ENCODE assay signal across 8 cellular contexts in the genomic region with DNA sequence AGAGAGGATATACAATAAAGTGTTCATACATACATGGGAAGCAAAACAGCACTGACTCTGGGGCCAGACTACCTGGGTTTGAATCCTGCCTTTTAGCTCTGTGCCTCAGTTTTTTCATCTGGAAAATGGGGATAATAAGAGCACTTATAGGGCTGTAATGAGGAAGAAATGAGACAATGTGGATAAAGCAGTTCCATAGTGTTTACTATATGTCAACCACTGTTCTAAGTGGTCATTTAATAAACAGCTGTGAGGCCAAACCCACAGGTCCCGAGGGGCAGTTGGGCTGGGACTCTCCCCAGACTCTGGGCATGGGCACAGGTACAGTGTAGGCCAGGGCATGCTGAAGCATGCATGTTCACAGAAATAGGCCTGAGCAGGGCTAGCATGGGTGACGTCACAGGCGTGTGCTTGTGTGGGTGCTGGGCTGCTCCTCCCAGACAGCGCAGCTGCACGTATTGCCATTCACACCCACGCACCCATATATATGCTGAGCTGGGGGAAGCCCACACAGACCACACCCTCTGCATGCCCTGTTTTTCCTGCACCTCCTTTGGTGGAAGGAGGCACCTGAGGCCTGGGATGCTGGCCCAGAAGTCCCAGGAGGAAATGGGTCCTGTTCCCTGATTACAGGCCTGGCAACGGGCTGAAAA. TPM values are rescaled to one million over a fixed set of nuclear protein-coding genes. Genes with fewer than 3 reads are reported as not detected.
DNase-seq lines count a peak whose midpoint lies in the region; ATAC-seq and TF ChIP-seq lines count a peak whose summit lies in the region.

No MANE protein-coding gene starts in this region.

- no peak overlapping the region for H2AK5ac ChIP-seq in mesenchymal stem cell (ENCODE audit: low read length, severe bottlenecking)

- no peak overlapping the region for H2BK15ac ChIP-seq in mesenchymal stem cell (ENCODE audit: low read depth, poor library complexity, severe bottlenecking)

- H3K4me3 ChIP-seq in skin epidermis: no peak overlapping the region
- H3K4me3 ChIP-seq in mesenchymal stem cell (ENCODE audit: insufficient read depth in 1 of 2, low read depth in 1 of 2, low read length in 2 of 2): no peak overlapping the region

- no peak overlapping the region for H4K91ac ChIP-seq in mesenchymal stem cell (ENCODE audit: low read length)

- H3K27ac ChIP-seq in skin epidermis (peak overlapping the region in 15 of 21 experiments; percentile 1 to 97 (median 67)), mesenchymal stem cell (ENCODE audit: low read length, poor library complexity, severe bottlenecking) (no peak overlapping the region)

- H3K27me3 Mint-ChIP-seq in WTC11 (ENCODE audit: low read depth): peaks cover 13% of the 10 kb centered on the region

- no peak overlapping the region for H3K4me2 ChIP-seq in mesenchymal stem cell (ENCODE audit: low read length, poor library complexity, severe bottlenecking)

- H2BK120ac ChIP-seq in mesenchymal stem cell (ENCODE audit: low read depth, low read length): no peak overlapping the region

- H2BK5ac ChIP-seq in mesenchymal stem cell (ENCODE audit: low read depth, low read length, poor library complexity, severe bottlenecking): no peak overlapping the region

- no peak overlapping the region for H4K8ac ChIP-seq in mesenchymal stem cell (ENCODE audit: low read length)

- WGBS in mesenchymal stem cell: 95% methylated on average over 7 of the region's 7 CpGs

- POLR2A ChIA-PET in WTC11 (lab: Charles Lee): no interaction called here

- H3K4me3 Mint-ChIP-seq in WTC11: no peak overlapping the region

- no peak overlapping the region for H2BK12ac ChIP-seq in mesenchymal stem cell (ENCODE audit: low read length in 2 of 2)

- peaks cover 5% of the 10 kb centered on the region for H3K36me3 Mint-ChIP-seq in WTC11

- H3K27ac Mint-ChIP-seq in WTC11: no peak overlapping the region

- H3K79me1 ChIP-seq in mesenchymal stem cell (replicated peaks; ENCODE audit: low read length, poor library complexity, severe bottlenecking): no peaks in the 10 kb centered on the region

- no peaks in the 10 kb centered on the region for H3K9me3 ChIP-seq in mesenchymal stem cell (ENCODE audit: control insufficient read depth, low read length)

- no peak overlapping the region for H3K9ac ChIP-seq in mesenchymal stem cell (ENCODE audit: low read length)

- no peak overlapping the region for H3K23ac ChIP-seq in mesenchymal stem cell (ENCODE audit: low read length in 2 of 2)

- H3K4me1 ChIP-seq in mesenchymal stem cell (ENCODE audit: control insufficient read depth, insufficient read depth, low read depth, low read length): peaks cover 13% of the 10 kb centered on the region

- peak; percentile 33 for ATAC-seq in GM18909 (IDR thresholded peaks at IDR 0.05; ENCODE audit: poor library complexity, unreplicated experiment)
- peak; percentile 33 for ATAC-seq in HG03196 (IDR thresholded peaks at IDR 0.05; ENCODE audit: unreplicated experiment)
- ATAC-seq in WTC11: no peak

- no peak overlapping the region for H3K4ac ChIP-seq in mesenchymal stem cell (ENCODE audit: low read depth in 1 of 2, low read length in 2 of 2)

- TF ChIP-seq CTCF in WTC11 (IDR thresholded peaks at IDR 0.05): no peak

- H3K9me3 Mint-ChIP-seq in WTC11: no peaks in the 10 kb centered on the region; the same call in 1 of the 2 replicates

- no peak overlapping the region for H3K18ac ChIP-seq in mesenchymal stem cell (ENCODE audit: low read depth in 1 of 2, low read length in 2 of 2)

- DNase-seq in activated CD8-positive, alpha-beta memory T cell treated with anti-CD3 and anti-CD28 coated beads, Interleukin-2, amount 50 U/mL, for 48 hours: peak; percentile 69
- DNase-seq in NCI-H1694 (lab: John Stamatoyannopoulos, UW) (no peak), mesenchymal stem cell (no peak), kidney glomerular epithelial cell (lab: John Stamatoyannopoulos, UW) (no peak), WTC11 (ENCODE audit: low spot score) (no peak)

- H3K27me3 ChIP-seq in mesenchymal stem cell (ENCODE audit: control insufficient read depth in 1 of 2, insufficient read depth in 1 of 2, low read length in 2 of 2): no peaks in the 10 kb centered on the region

- H3K14ac ChIP-seq in mesenchymal stem cell (ENCODE audit: low read length in 2 of 2): no peak overlapping the region

- CTCF ChIA-PET in WTC11 (lab: Charles Lee): interaction anchor here (0.7 to 3.5 kb wide), 10 partner anchors 8 to 165 kb away, joined by 3 to 50 read pairs (median 20); no protein-coding TSS in a partner anchor

- H3K36me3 ChIP-seq in mesenchymal stem cell (ENCODE audit: control insufficient read depth in 1 of 2, insufficient read depth in 2 of 2, low read depth in 1 of 2, low read length in 2 of 2): peaks cover 0 to 13% of the 10 kb centered on the region in 2 experiments

- H3K4me1 Mint-ChIP-seq in WTC11: peaks cover 19% of the 10 kb centered on the region

- H2AFZ ChIP-seq in mesenchymal stem cell (ENCODE audit: low read depth, low read length): no peak overlapping the region

TF ChIP-seq in WTC11, 78 proteins besides CTCF, POLR2A, EP300 and RAD21 (continues in another document):
- no peak for TF ChIP-seq ZNF423 (CRISPR knock-in tag; IDR thresholded peaks at IDR 0.05)
- no peak for TF ChIP-seq ZNF121 (CRISPR knock-in tag; IDR thresholded peaks at IDR 0.05)
- no peak for TF ChIP-seq RELA (CRISPR knock-in tag; IDR thresholded peaks at IDR 0.05; ENCODE audit: borderline replicate concordance)
- TF ChIP-seq, protein P1, sequence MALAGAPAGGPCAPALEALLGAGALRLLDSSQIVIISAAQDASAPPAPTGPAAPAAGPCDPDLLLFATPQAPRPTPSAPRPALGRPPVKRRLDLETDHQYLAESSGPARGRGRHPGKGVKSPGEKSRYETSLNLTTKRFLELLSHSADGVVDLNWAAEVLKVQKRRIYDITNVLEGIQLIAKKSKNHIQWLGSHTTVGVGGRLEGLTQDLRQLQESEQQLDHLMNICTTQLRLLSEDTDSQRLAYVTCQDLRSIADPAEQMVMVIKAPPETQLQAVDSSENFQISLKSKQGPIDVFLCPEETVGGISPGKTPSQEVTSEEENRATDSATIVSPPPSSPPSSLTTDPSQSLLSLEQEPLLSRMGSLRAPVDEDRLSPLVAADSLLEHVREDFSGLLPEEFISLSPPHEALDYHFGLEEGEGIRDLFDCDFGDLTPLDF (CRISPR knock-in tag; IDR thresholded peaks at IDR 0.05): no peak
- TF ChIP-seq, protein P2, sequence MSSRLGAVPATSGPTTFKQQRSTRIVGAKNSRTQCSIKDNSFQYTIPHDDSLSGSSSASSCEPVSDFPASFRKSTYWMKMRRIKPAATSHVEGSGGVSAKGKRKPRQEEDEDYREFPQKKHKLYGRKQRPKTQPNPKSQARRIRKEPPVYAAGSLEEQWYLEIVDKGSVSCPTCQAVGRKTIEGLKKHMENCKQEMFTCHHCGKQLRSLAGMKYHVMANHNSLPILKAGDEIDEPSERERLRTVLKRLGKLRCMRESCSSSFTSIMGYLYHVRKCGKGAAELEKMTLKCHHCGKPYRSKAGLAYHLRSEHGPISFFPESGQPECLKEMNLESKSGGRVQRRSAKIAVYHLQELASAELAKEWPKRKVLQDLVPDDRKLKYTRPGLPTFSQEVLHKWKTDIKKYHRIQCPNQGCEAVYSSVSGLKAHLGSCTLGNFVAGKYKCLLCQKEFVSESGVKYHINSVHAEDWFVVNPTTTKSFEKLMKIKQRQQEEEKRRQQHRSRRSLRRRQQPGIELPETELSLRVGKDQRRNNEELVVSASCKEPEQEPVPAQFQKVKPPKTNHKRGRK (CRISPR knock-in tag; IDR thresholded peaks at IDR 0.05; ENCODE audit: borderline replicate concordance): no peak
- TF ChIP-seq, protein P3, sequence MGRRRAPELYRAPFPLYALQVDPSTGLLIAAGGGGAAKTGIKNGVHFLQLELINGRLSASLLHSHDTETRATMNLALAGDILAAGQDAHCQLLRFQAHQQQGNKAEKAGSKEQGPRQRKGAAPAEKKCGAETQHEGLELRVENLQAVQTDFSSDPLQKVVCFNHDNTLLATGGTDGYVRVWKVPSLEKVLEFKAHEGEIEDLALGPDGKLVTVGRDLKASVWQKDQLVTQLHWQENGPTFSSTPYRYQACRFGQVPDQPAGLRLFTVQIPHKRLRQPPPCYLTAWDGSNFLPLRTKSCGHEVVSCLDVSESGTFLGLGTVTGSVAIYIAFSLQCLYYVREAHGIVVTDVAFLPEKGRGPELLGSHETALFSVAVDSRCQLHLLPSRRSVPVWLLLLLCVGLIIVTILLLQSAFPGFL (CRISPR knock-in tag; IDR thresholded peaks at IDR 0.05; ENCODE audit: borderline replicate concordance): no peak
- TF ChIP-seq, protein P4, sequence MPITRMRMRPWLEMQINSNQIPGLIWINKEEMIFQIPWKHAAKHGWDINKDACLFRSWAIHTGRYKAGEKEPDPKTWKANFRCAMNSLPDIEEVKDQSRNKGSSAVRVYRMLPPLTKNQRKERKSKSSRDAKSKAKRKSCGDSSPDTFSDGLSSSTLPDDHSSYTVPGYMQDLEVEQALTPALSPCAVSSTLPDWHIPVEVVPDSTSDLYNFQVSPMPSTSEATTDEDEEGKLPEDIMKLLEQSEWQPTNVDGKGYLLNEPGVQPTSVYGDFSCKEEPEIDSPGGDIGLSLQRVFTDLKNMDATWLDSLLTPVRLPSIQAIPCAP (CRISPR knock-in tag; IDR thresholded peaks at IDR 0.05): no peak
- no peak for TF ChIP-seq NR2C2 (CRISPR knock-in tag; IDR thresholded peaks at IDR 0.05)
- TF ChIP-seq RORB (CRISPR knock-in tag; IDR thresholded peaks at IDR 0.05): no peak
- TF ChIP-seq, protein P5, sequence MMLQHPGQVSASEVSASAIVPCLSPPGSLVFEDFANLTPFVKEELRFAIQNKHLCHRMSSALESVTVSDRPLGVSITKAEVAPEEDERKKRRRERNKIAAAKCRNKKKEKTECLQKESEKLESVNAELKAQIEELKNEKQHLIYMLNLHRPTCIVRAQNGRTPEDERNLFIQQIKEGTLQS (CRISPR knock-in tag; conservative IDR thresholded peaks at IDR 0.05): no peak
- TF ChIP-seq, protein P6, sequence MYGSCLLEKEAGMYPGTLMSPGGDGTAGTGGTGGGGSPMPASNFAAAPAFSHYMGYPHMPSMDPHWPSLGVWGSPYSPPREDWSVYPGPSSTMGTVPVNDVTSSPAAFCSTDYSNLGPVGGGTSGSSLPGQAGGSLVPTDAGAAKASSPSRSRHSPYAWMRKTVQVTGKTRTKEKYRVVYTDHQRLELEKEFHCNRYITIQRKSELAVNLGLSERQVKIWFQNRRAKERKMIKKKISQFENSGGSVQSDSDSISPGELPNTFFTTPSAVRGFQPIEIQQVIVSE (CRISPR knock-in tag; IDR thresholded peaks at IDR 0.05; ENCODE audit: borderline replicate concordance): no peak

RNA-seq across cellular contexts. Expression of a gene that starts 3.5 kb away (rescaled TPM):
- 44.2 TPM for polyA plus RNA-seq in mesenchymal stem cell (2013, experiment 1 of 2)
- 42.6 TPM for polyA plus RNA-seq in mesenchymal stem cell (2013, experiment 2 of 2)
- total RNA-seq in WTC11 (2021): 177 to 201 TPM (median 194 TPM) in 3 replicates
